ENCODE assay signal across 8 cellular contexts in genomic region chr13:33542309-33543088, GRCh38.
DNase-seq lines count a peak whose midpoint lies in the region; TF ChIP-seq lines count a peak whose summit lies in the region.

No MANE protein-coding gene starts in this region.

- peak; percentile 84 for TF ChIP-seq EP300 in suprapubic skin (IDR thresholded peaks at IDR 0.05)

- POLR2A ChIA-PET in HEK293T (lab: Yijun Ruan, JAX) = interaction anchor here (0.6 to 1.5 kb wide), 8 partner anchors 14 to 962 kb away, joined by 3 to 9 read pairs (median 4); partner anchors contain the start of genes PDS5B and STARD13

- H3K27ac ChIP-seq in suprapubic skin = peak overlapping the region; percentile 94

- peak; percentile 99 for DNase-seq in GM04504 (ENCODE audit: low read depth)
- DNase-seq in HEK293T (ENCODE audit: extremely low spot score) = peak; percentile 87
- DNase-seq in MV-4-11 (lab: John Stamatoyannopoulos, UW) = peak; percentile 100
- DNase-seq in SK-MEL-5 (ENCODE audit: low read depth, low spot score) = peak; percentile 98
- DNase-seq in activated naive CD4-positive, alpha-beta T cell treated with anti-CD3 and anti-CD28 coated beads, Interleukin-2, amount 50 U/mL, for 16 hours = peak; percentile 98
- DNase-seq in germinal center (ENCODE audit: low spot score) = peak; percentile 94
- peak; percentile 98 for DNase-seq in non-pigmented ciliary epithelial cell (ENCODE audit: low read depth)
- peak; percentile 99 for DNase-seq in suprapubic skin (ENCODE audit: low spot score in 2 of 2)

- TF ChIP-seq CTCF in suprapubic skin (IDR thresholded peaks at IDR 0.05) = peak; percentile 84 to 91

- no peaks in the 10 kb centered on the region for H3K27me3 ChIP-seq in suprapubic skin

- peak in 1 of 2 donors; percentile 81 for TF ChIP-seq POLR2A in suprapubic skin (IDR thresholded peaks at IDR 0.05)

- in situ Hi-C loops in SK-MEL-5 (cut with HindIII; ENCODE audit: low pct_unique_long_range_greater_than_20kb, low sequenced_read_pairs) = no loop called here

- under 1% methylated on average over 28 of the region's 70 CpGs for WGBS in suprapubic skin

- CTCF ChIA-PET in HEK293T (lab: Yijun Ruan, JAX) = interaction anchor here (0.6 kb wide), 2 partner anchors 181 to 289 kb away, joined by 4 read pairs; no protein-coding TSS in a partner anchor

- no peaks in the 10 kb centered on the region for H3K36me3 ChIP-seq in suprapubic skin

- H3K4me1 ChIP-seq in suprapubic skin = peaks cover 29% of the 10 kb centered on the region

- H3K4me3 ChIP-seq in suprapubic skin = peak overlapping the region; percentile 48

- H3K9me3 ChIP-seq in suprapubic skin = no peaks in the 10 kb centered on the region

TF ChIP-seq in HEK293T, 16 proteins besides CTCF, POLR2A, EP300 and RAD21:
- TF ChIP-seq ARNT (IDR thresholded peaks at IDR 0.05) (0 out of 2 replicates have a peak, but pooled peaks have one; percentile 40), ELF4 (IDR thresholded peaks at IDR 0.05) (peak; percentile 45), PKNOX1 (IDR thresholded peaks at IDR 0.05) (no peak), FOXK2 (IDR thresholded peaks at IDR 0.05) (no peak), BHLHE40 (IDR thresholded peaks at IDR 0.05; ENCODE audit: borderline replicate concordance) (no peak), SUZ12 (IDR thresholded peaks at IDR 0.05) (no peak), L3MBTL2 (conservative IDR thresholded peaks at IDR 0.05) (peak; percentile 96), FOXM1 (IDR thresholded peaks at IDR 0.05; ENCODE audit: borderline replicate concordance) (no peak)

Comparison
In these comparisons a context has a peak if more than half of its experiments do, and no peak if none do; other contexts are left out.
1. Peak in every context shown above with its lines: DNase-seq, H3K4me3 ChIP-seq and H3K27ac ChIP-seq.